In the genomic region with DNA sequence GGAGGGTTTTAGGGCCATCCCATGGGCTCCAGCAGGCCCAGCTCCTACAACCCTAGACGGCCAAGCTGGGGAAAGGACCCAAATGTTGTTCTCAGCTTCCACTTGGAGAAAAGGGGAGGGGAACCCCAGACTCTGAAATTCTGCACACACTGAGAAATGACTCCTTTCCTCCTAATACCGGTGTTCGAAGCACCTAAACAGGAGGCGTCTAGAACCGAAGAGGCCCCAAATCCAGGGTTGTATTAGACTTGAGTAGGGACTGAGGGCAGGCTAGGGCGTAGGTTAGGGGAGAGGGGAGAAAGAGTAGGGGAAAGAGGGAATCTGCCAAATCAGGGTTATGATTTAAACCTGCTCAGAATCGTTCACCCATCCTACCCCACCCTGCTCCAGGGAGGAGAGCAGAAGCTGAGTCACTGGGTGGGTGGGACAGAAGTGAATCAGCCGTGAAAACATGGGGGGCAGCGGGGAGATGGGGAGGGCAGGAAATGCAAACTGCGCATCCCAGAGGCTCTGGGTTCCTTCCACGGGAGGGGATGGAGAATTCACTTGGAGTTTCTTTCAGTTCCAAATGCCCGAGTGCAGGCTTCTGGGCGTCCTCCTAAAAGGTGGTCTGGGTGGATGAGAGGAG, we compare ENCODE assay signal across 8 cellular contexts. TPM values are rescaled to one million over a fixed set of nuclear protein-coding genes. Genes with fewer than 3 reads are reported as not detected.
A peak's percentile ranks its signal among the peaks of the same experiment; 100 is the strongest.
DNase-seq lines count a peak whose midpoint lies in the region; ATAC-seq and TF ChIP-seq lines count a peak whose summit lies in the region.

No MANE protein-coding gene starts in this region.

- no peaks in the 10 kb centered on the region for H3K27me3 ChIP-seq in A673 (replicated peaks; ENCODE audit: insufficient read depth, low read depth, low read length, poor library complexity)

- CTCF ChIA-PET in A673 (lab: Charles Lee): interaction anchor here (0.7 to 3.5 kb wide), 7 partner anchors 13 to 213 kb away, joined by 3 to 62 read pairs (median 3); partner anchors contain the start of gene SPRYD3

- peak overlapping the region; percentile 59 for H3K27ac Mint-ChIP-seq in activated T-helper 2 cell treated with anti-CD3 and anti-CD28 coated beads, Interferon-gamma antibody, Interleukin-2, Interleukin-4, amounts not matched to agents 10 μg/mL and 5 μg/mL and 100 μg/mL, durations not matched to agents 14 hours and 24 hours and 36 hours
- H3K27ac Mint-ChIP-seq in progenitor cell of endocrine pancreas: peak overlapping the region; percentile 54

- intact Hi-C loops in A673 (cut with micrococcal nuclease; ENCODE audit: unreplicated experiment): loop anchor here (5.0 kb wide), 1 partner anchor 51 kb away; no protein-coding TSS in a partner anchor
- intact Hi-C loops in activated T-helper 2 cell treated with anti-CD3 and anti-CD28 coated beads, Interferon-gamma antibody, Interleukin-2, Interleukin-4, amounts not matched to agents 10 μg/mL and 5 μg/mL and 100 μg/mL, durations not matched to agents 14 hours and 24 hours and 36 hours (cut with micrococcal nuclease): loop anchor here (1.0 kb wide), 1 partner anchor 19 kb away; the partner anchor contains the start of gene SPRYD3
- intact Hi-C loops in Right ventricle myocardium inferior (cut with DNase I): loop anchor here (1.0 to 10.0 kb wide), 2 partner anchors 32 to 54 kb away; no protein-coding TSS in a partner anchor

- no peaks in the 10 kb centered on the region for H3K36me3 Mint-ChIP-seq in activated T-helper 2 cell treated with anti-CD3 and anti-CD28 coated beads, Interferon-gamma antibody, Interleukin-2, Interleukin-4, amounts not matched to agents 10 μg/mL and 5 μg/mL and 100 μg/mL, durations not matched to agents 14 hours and 24 hours and 36 hours (ENCODE audit: low read depth)
- no peaks in the 10 kb centered on the region for H3K36me3 Mint-ChIP-seq in progenitor cell of endocrine pancreas (ENCODE audit: insufficient read depth)

- peak overlapping the region; percentile 77 for H3K4me3 Mint-ChIP-seq in activated T-helper 2 cell treated with anti-CD3 and anti-CD28 coated beads, Interferon-gamma antibody, Interleukin-2, Interleukin-4, amounts not matched to agents 10 μg/mL and 5 μg/mL and 100 μg/mL, durations not matched to agents 14 hours and 24 hours and 36 hours (ENCODE audit: low read depth)
- H3K4me3 Mint-ChIP-seq in progenitor cell of endocrine pancreas (ENCODE audit: low read depth): peak overlapping the region; percentile 80

- peak overlapping the region; percentile 52 for H3K27ac ChIP-seq in A673 (ENCODE audit: low read depth, low read length, poor library complexity, severe bottlenecking)

- H3K9me3 ChIP-seq in A673 (ENCODE audit: low read depth, low read length, poor library complexity, severe bottlenecking): no peaks in the 10 kb centered on the region

- H3K36me3 ChIP-seq in A673 (ENCODE audit: insufficient read depth, low read length, poor library complexity, severe bottlenecking): no peaks in the 10 kb centered on the region

- H3K9me3 Mint-ChIP-seq in activated T-helper 2 cell treated with anti-CD3 and anti-CD28 coated beads, Interferon-gamma antibody, Interleukin-2, Interleukin-4, amounts not matched to agents 10 μg/mL and 5 μg/mL and 100 μg/mL, durations not matched to agents 14 hours and 24 hours and 36 hours: no peaks in the 10 kb centered on the region
- H3K9me3 Mint-ChIP-seq in progenitor cell of endocrine pancreas (ENCODE audit: low read depth): no peaks in the 10 kb centered on the region

- peaks cover 16% of the 10 kb centered on the region for H3K27me3 Mint-ChIP-seq in activated T-helper 2 cell treated with anti-CD3 and anti-CD28 coated beads, Interferon-gamma antibody, Interleukin-2, Interleukin-4, amounts not matched to agents 10 μg/mL and 5 μg/mL and 100 μg/mL, durations not matched to agents 14 hours and 24 hours and 36 hours (ENCODE audit: low read depth)
- H3K27me3 Mint-ChIP-seq in progenitor cell of endocrine pancreas: peaks cover 13% of the 10 kb centered on the region

- H3K4me1 ChIP-seq in A673 (ENCODE audit: insufficient read depth, low read length, poor library complexity, severe bottlenecking): peaks cover 23% of the 10 kb centered on the region

- ATAC-seq in Right ventricle myocardium inferior (peak; percentile 30), GM18909 (IDR thresholded peaks at IDR 0.05; ENCODE audit: poor library complexity, unreplicated experiment) (no peak)

- peak overlapping the region; percentile 61 for H3K4me3 ChIP-seq in A673 (ENCODE audit: low read depth, low read length, poor library complexity, severe bottlenecking)

- POLR2A ChIA-PET in A673 (lab: Charles Lee; ENCODE audit: low non-redundant PET): interaction anchor here (1.3 kb wide), 1 partner anchor 33 kb away, joined by 3 read pairs; no protein-coding TSS in a partner anchor

- BruUV-seq in A673 (replicated peaks; lab: Mats Ljungman, UMichigan): no TSS peak

- DNase-seq in A673 (ENCODE audit: low spot score): peak; percentile 65
- DNase-seq in HT-29 (ENCODE audit: low spot score): peak; percentile 69
- no peak for DNase-seq in activated T-helper 2 cell treated with anti-CD3 and anti-CD28 coated beads, Interferon-gamma antibody, Interleukin-2, Interleukin-4, amounts not matched to agents 10 μg/mL and 5 μg/mL and 100 μg/mL, durations not matched to agents 14 hours and 24 hours and 36 hours (ENCODE audit: low spot score)
- no peak for DNase-seq in Right ventricle myocardium inferior (ENCODE audit: missing footprints)
- no peak for DNase-seq in progenitor cell of endocrine pancreas (ENCODE audit: low spot score, unreplicated experiment)
- no peak for DNase-seq in DMS79 treated with DMSO at 0.1 percent for 48 hours (lab: John Stamatoyannopoulos, UW)
- no peak for DNase-seq in NCI-H524 (lab: John Stamatoyannopoulos, UW)

- peaks cover 38% of the 10 kb centered on the region for H3K4me1 Mint-ChIP-seq in activated T-helper 2 cell treated with anti-CD3 and anti-CD28 coated beads, Interferon-gamma antibody, Interleukin-2, Interleukin-4, amounts not matched to agents 10 μg/mL and 5 μg/mL and 100 μg/mL, durations not matched to agents 14 hours and 24 hours and 36 hours (ENCODE audit: low read depth)
- H3K4me1 Mint-ChIP-seq in progenitor cell of endocrine pancreas (ENCODE audit: low read depth): peaks cover 40% of the 10 kb centered on the region

- no peak for TF ChIP-seq CTCF in A673 (conservative IDR thresholded peaks at IDR 0.05; ENCODE audit: low read depth, low read length)
- TF ChIP-seq CTCF in progenitor cell of endocrine pancreas (IDR thresholded peaks at IDR 0.05; ENCODE audit: unreplicated experiment): no peak

RNA-seq across cellular contexts. Expression of gene IGFBP6, which starts 1.0 kb away (rescaled TPM):
- 6.6 and 7.3 TPM in 2 replicates for total RNA-seq in A673 (2021)
- total RNA-seq in HT-29 (2014; rRNA removed; shearing (Covaris generic)): 394 and 417 TPM in 2 replicates
- 0.46 TPM in 1 of 2 replicates, not detected in the other for total RNA-seq in activated T-helper 2 cell treated with anti-CD3 and anti-CD28 coated beads, Interferon-gamma antibody, Interleukin-2, Interleukin-4, amounts not matched to agents 10 μg/mL and 5 μg/mL and 100 μg/mL, durations not matched to agents 14 hours and 24 hours and 36 hours
- 54.3 TPM for total RNA-seq in Right ventricle myocardium inferior
- total RNA-seq in progenitor cell of endocrine pancreas: 25.7 and 26.5 TPM in 2 replicates

RNA-seq across cellular contexts. Expression of gene SOAT2, which starts 4.8 kb away (rescaled TPM):
- total RNA-seq in A673 (2021): not detected in 2 replicates
- 0.15 and 0.23 TPM in 2 replicates for total RNA-seq in HT-29 (2014; rRNA removed; shearing (Covaris generic))
- not detected in 2 replicates for total RNA-seq in activated T-helper 2 cell treated with anti-CD3 and anti-CD28 coated beads, Interferon-gamma antibody, Interleukin-2, Interleukin-4, amounts not matched to agents 10 μg/mL and 5 μg/mL and 100 μg/mL, durations not matched to agents 14 hours and 24 hours and 36 hours
- not detected for total RNA-seq in Right ventricle myocardium inferior
- 0.98 and 1.1 TPM in 2 replicates for total RNA-seq in progenitor cell of endocrine pancreas

RNA-seq across cellular contexts. Expression of gene SPRYD3, which starts 19.3 kb away (rescaled TPM):
- total RNA-seq in A673 (2021): 17.0 and 19.3 TPM in 2 replicates
- 27.4 and 29.0 TPM in 2 replicates for total RNA-seq in HT-29 (2014; rRNA removed; shearing (Covaris generic))
- 35.1 and 36.2 TPM in 2 replicates for total RNA-seq in activated T-helper 2 cell treated with anti-CD3 and anti-CD28 coated beads, Interferon-gamma antibody, Interleukin-2, Interleukin-4, amounts not matched to agents 10 μg/mL and 5 μg/mL and 100 μg/mL, durations not matched to agents 14 hours and 24 hours and 36 hours
- total RNA-seq in Right ventricle myocardium inferior: 41.0 TPM
- total RNA-seq in progenitor cell of endocrine pancreas: 17.9 and 18.0 TPM in 2 replicates

RNA-seq across cellular contexts. Expression of gene TNS2, which starts 48.6 kb away (rescaled TPM):
- total RNA-seq in A673 (2021) (3.4 and 6.1 TPM in 2 replicates), Right ventricle myocardium inferior (122 TPM), progenitor cell of endocrine pancreas (6.6 and 7.3 TPM in 2 replicates)
- 57.7 and 71.9 TPM in 2 replicates for total RNA-seq in HT-29 (2014; rRNA removed; shearing (Covaris generic))
- total RNA-seq in activated T-helper 2 cell treated with anti-CD3 and anti-CD28 coated beads, Interferon-gamma antibody, Interleukin-2, Interleukin-4, amounts not matched to agents 10 μg/mL and 5 μg/mL and 100 μg/mL, durations not matched to agents 14 hours and 24 hours and 36 hours: 2.1 and 4.7 TPM in 2 replicates

Comparison
In these comparisons a context has a peak if more than half of its experiments do, and no peak if none do; other contexts are left out.
1. DNase-seq: peak in A673 (single experiment) and HT-29 (single experiment); none in activated T-helper 2 cell treated with anti-CD3 and anti-CD28 coated beads, Interferon-gamma antibody, Interleukin-2, Interleukin-4, amounts not matched to agents 10 μg/mL and 5 μg/mL and 100 μg/mL, durations not matched to agents 14 hours and 24 hours and 36 hours (single experiment), Right ventricle myocardium inferior (single experiment), progenitor cell of endocrine pancreas (single experiment), DMS79 treated with DMSO at 0.1 percent for 48 hours (single experiment) and NCI-H524 (0 of 2).